Comparison of ENCODE assay signal across 9 cellular contexts in genomic region chr1:210311726-210312493, GRCh38. TPM values are rescaled to one million over a fixed set of nuclear protein-coding genes. Genes with fewer than 3 reads are reported as not detected.
DNase-seq lines count a peak whose midpoint lies in the region; ATAC-seq and TF ChIP-seq lines count a peak whose summit lies in the region.
"Had no signal": no experiment of that assay in that cellular context is flagged by ENCODE, and none has a peak within 500 bp of the region (broad histone marks: within the 10 kb centered on the region; RNA-seq: fewer than 3 reads in every experiment).

No MANE protein-coding gene starts in this region.

- H3K36me3 ChIP-seq in mesenchymal stem cell (ENCODE audit: control insufficient read depth in 1 of 2, insufficient read depth in 2 of 2, low read depth in 1 of 2, low read length in 2 of 2) = no peaks in the 10 kb centered on the region

- H2BK120ac ChIP-seq in mesenchymal stem cell (ENCODE audit: low read depth, low read length) = no peak overlapping the region

- H3K14ac ChIP-seq in mesenchymal stem cell (ENCODE audit: low read length in 2 of 2) = no peak overlapping the region

- no peaks in the 10 kb centered on the region for H3K4me1 ChIP-seq in mesenchymal stem cell (ENCODE audit: control insufficient read depth, insufficient read depth, low read depth, low read length)

- DNase-seq in activated T-cell treated with anti-CD3 and anti-CD28 coated beads, Interleukin-2, amount 50 U/mL, for 72 hours = no peak
- DNase-seq in activated T-cell treated with anti-CD3 and anti-CD28 coated beads, Interleukin-2, amount 50 U/mL, for 48 hours = no peak
- DNase-seq in central memory CD8-positive, alpha-beta T cell (ENCODE audit: low spot score in 2 of 2) = no peak
- DNase-seq in mesenchymal stem cell = no peak
- no peak for DNase-seq in type B pancreatic cell (ENCODE audit: extremely low spot score, unreplicated experiment)
- DNase-seq in stimulated activated CD4-positive, alpha-beta T cell treated with anti-CD3 and anti-CD28 coated beads, Interleukin-4, amount 100 ng/mL, for 1 hour = no peak
- no peak for DNase-seq in activated naive CD4-positive, alpha-beta T cell (lab: John Stamatoyannopoulos, UW)
- no peak for DNase-seq in hepatic stellate cell (ENCODE audit: low spot score)

- no peak overlapping the region for H3K27ac ChIP-seq in mesenchymal stem cell (ENCODE audit: low read length, poor library complexity, severe bottlenecking)

- H3K4me2 ChIP-seq in mesenchymal stem cell (ENCODE audit: low read length, poor library complexity, severe bottlenecking) = peak overlapping the region; percentile 63

- no peak for ATAC-seq in activated T-cell treated with anti-CD3 and anti-CD28 coated beads, Interleukin-2, amount 50 U/mL, for 72 hours (replicated peaks in 1 of 2)
- no peak for ATAC-seq in central memory CD8-positive, alpha-beta T cell (replicated peaks; ENCODE audit: extremely low read depth, poor library complexity, severe bottlenecking)

- TF ChIP-seq CTCF in type B pancreatic cell (conservative IDR thresholded peaks at IDR 0.05) = no peak

- H3K4me3 ChIP-seq in mesenchymal stem cell (ENCODE audit: insufficient read depth in 1 of 2, low read depth in 1 of 2, low read length in 2 of 2) = peak overlapping the region in 1 of 2 experiments; percentile 74

- H4K91ac ChIP-seq in mesenchymal stem cell (ENCODE audit: low read length) = no peak overlapping the region

- peak overlapping the region in 1 of 2 experiments; percentile 11 for H3K18ac ChIP-seq in mesenchymal stem cell (ENCODE audit: low read depth in 1 of 2, low read length in 2 of 2)

- peak overlapping the region; percentile 76 to 87 for H3K4me3 Mint-ChIP-seq in activated T-cell treated with anti-CD3 and anti-CD28 coated beads, Interleukin-2, amount 50 U/mL, for 72 hours
- H3K4me3 Mint-ChIP-seq in central memory CD8-positive, alpha-beta T cell = peak overlapping the region; percentile 74
- peak overlapping the region; percentile 87 for H3K4me3 Mint-ChIP-seq in type B pancreatic cell

- no peaks in the 10 kb centered on the region for H3K36me3 Mint-ChIP-seq in activated T-cell treated with anti-CD3 and anti-CD28 coated beads, Interleukin-2, amount 50 U/mL, for 72 hours (ENCODE audit: insufficient read depth in 2 of 2)
- peaks cover 2% of the 10 kb centered on the region for H3K36me3 Mint-ChIP-seq in central memory CD8-positive, alpha-beta T cell (ENCODE audit: insufficient read depth)
- H3K36me3 Mint-ChIP-seq in type B pancreatic cell = no peaks in the 10 kb centered on the region
- H3K36me3 Mint-ChIP-seq: activated CD8-positive, alpha-beta memory T cell treated with anti-CD3 and anti-CD28 coated beads, Interleukin-2, amount 10 ng/mL, durations not matched to agents 7 days and 5 days had no signal

- H3K9me3 Mint-ChIP-seq in activated T-cell treated with anti-CD3 and anti-CD28 coated beads, Interleukin-2, amount 50 U/mL, for 72 hours = no peaks in the 10 kb centered on the region
- no peaks in the 10 kb centered on the region for H3K9me3 Mint-ChIP-seq in central memory CD8-positive, alpha-beta T cell
- H3K9me3 Mint-ChIP-seq in type B pancreatic cell = no peaks in the 10 kb centered on the region

- H3K27me3 Mint-ChIP-seq in activated T-cell treated with anti-CD3 and anti-CD28 coated beads, Interleukin-2, amount 50 U/mL, for 72 hours (ENCODE audit: low read depth) = peaks cover 44% of the 10 kb centered on the region
- H3K27me3 Mint-ChIP-seq in central memory CD8-positive, alpha-beta T cell = peaks cover 14% of the 10 kb centered on the region
- H3K27me3 Mint-ChIP-seq in type B pancreatic cell = peaks cover 12% of the 10 kb centered on the region

- H3K23ac ChIP-seq in mesenchymal stem cell (ENCODE audit: low read length in 2 of 2) = no peak overlapping the region

- H2AK5ac ChIP-seq in mesenchymal stem cell (ENCODE audit: low read length, severe bottlenecking) = peak overlapping the region; percentile 26

- no peak overlapping the region for H2BK5ac ChIP-seq in mesenchymal stem cell (ENCODE audit: low read depth, low read length, poor library complexity, severe bottlenecking)

- H2BK15ac ChIP-seq in mesenchymal stem cell (ENCODE audit: low read depth, poor library complexity, severe bottlenecking) = no peak overlapping the region

- H2AFZ ChIP-seq in mesenchymal stem cell (ENCODE audit: low read depth, low read length) = no peak overlapping the region

- no peaks in the 10 kb centered on the region for H3K79me1 ChIP-seq in mesenchymal stem cell (replicated peaks; ENCODE audit: low read length, poor library complexity, severe bottlenecking)

- peaks cover 7% of the 10 kb centered on the region for H3K4me1 Mint-ChIP-seq in activated T-cell treated with anti-CD3 and anti-CD28 coated beads, Interleukin-2, amount 50 U/mL, for 72 hours (ENCODE audit: low read depth)
- peaks cover 12% of the 10 kb centered on the region for H3K4me1 Mint-ChIP-seq in central memory CD8-positive, alpha-beta T cell
- peaks cover 6% of the 10 kb centered on the region for H3K4me1 Mint-ChIP-seq in type B pancreatic cell (ENCODE audit: unreplicated experiment)

- no peaks in the 10 kb centered on the region for H3K9me3 ChIP-seq in mesenchymal stem cell (ENCODE audit: control insufficient read depth, low read length)

- 77% methylated on average over 18 of the region's 18 CpGs for WGBS in mesenchymal stem cell

- peak overlapping the region; percentile 60 for H3K9ac ChIP-seq in mesenchymal stem cell (ENCODE audit: low read length)

- H2BK12ac ChIP-seq in mesenchymal stem cell (ENCODE audit: low read length in 2 of 2) = no peak overlapping the region

- no peak overlapping the region for H3K27ac Mint-ChIP-seq in activated T-cell treated with anti-CD3 and anti-CD28 coated beads, Interleukin-2, amount 50 U/mL, for 72 hours
- peak overlapping the region; percentile 72 for H3K27ac Mint-ChIP-seq in central memory CD8-positive, alpha-beta T cell (ENCODE audit: low read depth)
- no peak overlapping the region for H3K27ac Mint-ChIP-seq in type B pancreatic cell
- H3K27ac Mint-ChIP-seq: activated CD8-positive, alpha-beta memory T cell treated with anti-CD3 and anti-CD28 coated beads, Interleukin-2, amount 10 ng/mL, durations not matched to agents 7 days and 5 days had no signal

- H3K27me3 ChIP-seq in mesenchymal stem cell (ENCODE audit: control insufficient read depth in 1 of 2, insufficient read depth in 1 of 2, low read length in 2 of 2) = peaks cover 0 to 24% of the 10 kb centered on the region in 2 experiments

- H4K8ac ChIP-seq in mesenchymal stem cell (ENCODE audit: low read length) = peak overlapping the region; percentile 96

- H3K4ac ChIP-seq in mesenchymal stem cell (ENCODE audit: low read depth in 1 of 2, low read length in 2 of 2) = no peak overlapping the region

RNA-seq across cellular contexts. Expression of gene HHAT, which starts 16.8 kb away (rescaled TPM):
- 1 to 10 TPM; 1.2 to 1.5 TPM for total RNA-seq in activated T-cell treated with anti-CD3 and anti-CD28 coated beads, Interleukin-2, amount 50 U/mL, for 72 hours
- polyA plus RNA-seq in mesenchymal stem cell (2013, experiment 1 of 2) = 3.1 TPM
- 3.1 TPM for polyA plus RNA-seq in mesenchymal stem cell (2013, experiment 2 of 2)
- 7.5 and 9.0 TPM in 2 replicates for total RNA-seq in type B pancreatic cell (ENCODE audit: low replicate concordance)
